ENCODE assay signal across 8 cellular contexts in genomic region chr13:113207890-113208423, GRCh38. TPM values are rescaled to one million over a fixed set of nuclear protein-coding genes. Genes with fewer than 3 reads are reported as not detected.
A peak's percentile ranks its signal among the peaks of the same experiment; 100 is the strongest.
DNase-seq lines count a peak whose midpoint lies in the region; ATAC-seq and TF ChIP-seq lines count a peak whose summit lies in the region.

No MANE protein-coding gene starts in this region.

- peak overlapping the region; percentile 92 for H3K4me3 ChIP-seq in DOHH2 (ENCODE audit: low read length)
- H3K4me3 ChIP-seq in gastroesophageal sphincter = peak overlapping the region; percentile 80 to 98
- H3K4me3 ChIP-seq in ovary = peak overlapping the region; percentile 70

- H3F3A ChIP-seq in DOHH2 (ENCODE audit: control insufficient read depth, insufficient read depth) = 0 out of 2 replicates have a peak, but pooled peaks cover 3% of the 10 kb centered on the region

- WGBS in gastroesophageal sphincter (ENCODE audit: low coverage in 1 of 2), 2 donors = 0 to 17% methylated on average over 1 of the region's 45 CpGs
- 0% methylated on average over 16 to 45 of the region's 45 CpGs for WGBS in ovary, 3 donors

- H3K36me3 ChIP-seq in DOHH2 (ENCODE audit: control insufficient read depth, low read length) (peaks cover 73% of the 10 kb centered on the region), gastroesophageal sphincter (peaks cover 0 to 26% of the 10 kb centered on the region in 2 donors), ovary (no peaks in the 10 kb centered on the region)

- H4K20me1 ChIP-seq in DOHH2 (ENCODE audit: control insufficient read depth, insufficient read depth, low read depth, low read length) = peaks cover 24% of the 10 kb centered on the region; the same call in 1 of the 2 replicates

- H3K27ac ChIP-seq in DOHH2 (ENCODE audit: low read depth, low read length) (peak overlapping the region; percentile 83), gastroesophageal sphincter (peak overlapping the region; percentile 97 to 99 (median 98)), ovary (peak overlapping the region; percentile 95)

- POLR2A ChIA-PET in activated CD4-positive, alpha-beta memory T cell treated with anti-CD3 and anti-CD28 coated beads for 36 hours (lab: Charles Lee) = interaction anchor here (0.5 to 1.2 kb wide), 2 partner anchors 51 to 910 kb away, joined by 3 read pairs; no protein-coding TSS in a partner anchor

- peak; percentile 7 for ATAC-seq in GM21447 (IDR thresholded peaks at IDR 0.05; ENCODE audit: unreplicated experiment)
- ATAC-seq in gastroesophageal sphincter = peak; percentile 32

- no peaks in the 10 kb centered on the region for H3K9me2 ChIP-seq in DOHH2 (replicated peaks; ENCODE audit: control insufficient read depth, low read length)

- H3K4me3 Mint-ChIP-seq in IgD-negative memory B cell = peak overlapping the region; percentile 90 to 96 (median 92)
- peak overlapping the region; percentile 83 for H3K4me3 Mint-ChIP-seq in activated CD4-positive, alpha-beta memory T cell treated with anti-CD3 and anti-CD28 coated beads for 36 hours

- H3K27me3 ChIP-seq in DOHH2 (ENCODE audit: control insufficient read depth, low read length) (no peaks in the 10 kb centered on the region), gastroesophageal sphincter (no peaks in the 10 kb centered on the region), ovary (no peaks in the 10 kb centered on the region)

- DNase-seq in activated CD4-positive, alpha-beta memory T cell treated with anti-CD3 and anti-CD28 coated beads for 36 hours = no peak
- DNase-seq in ovary (peak in 1 of 5 donors; percentile 34), NCI-H2196 treated with DMSO at 0.1 percent for 48 hours (lab: John Stamatoyannopoulos, UW; ENCODE audit: unreplicated experiment) (no peak), putamen (ENCODE audit: low spot score) (no peak)

- peak overlapping the region; percentile 77 for H3K4me2 ChIP-seq in DOHH2 (ENCODE audit: low read length)

- H3K36me3 Mint-ChIP-seq in IgD-negative memory B cell = no peaks in the 10 kb centered on the region
- peaks cover 31% of the 10 kb centered on the region for H3K36me3 Mint-ChIP-seq in activated CD4-positive, alpha-beta memory T cell treated with anti-CD3 and anti-CD28 coated beads for 36 hours

- H3K4me1 ChIP-seq in DOHH2 (ENCODE audit: control insufficient read depth, low read length) (peaks cover 57% of the 10 kb centered on the region), gastroesophageal sphincter (peaks cover 0 to 82% (median 26%) of the 10 kb centered on the region in 3 donors), ovary (ENCODE audit: insufficient read depth) (peaks cover 15% of the 10 kb centered on the region)

- TF ChIP-seq POLR2A in gastroesophageal sphincter (IDR thresholded peaks at IDR 0.05) = no peak
- TF ChIP-seq POLR2A in ovary (IDR thresholded peaks at IDR 0.05) = no peak

- H3K9me3 ChIP-seq in DOHH2 (ENCODE audit: control insufficient read depth, insufficient read depth, low read length) (no peaks in the 10 kb centered on the region), gastroesophageal sphincter (no peaks in the 10 kb centered on the region), ovary (no peaks in the 10 kb centered on the region)

- no peaks in the 10 kb centered on the region for H3K27me3 Mint-ChIP-seq in IgD-negative memory B cell
- no peaks in the 10 kb centered on the region for H3K27me3 Mint-ChIP-seq in activated CD4-positive, alpha-beta memory T cell treated with anti-CD3 and anti-CD28 coated beads for 36 hours

- no peaks in the 10 kb centered on the region for H3K9me3 Mint-ChIP-seq in IgD-negative memory B cell
- no peaks in the 10 kb centered on the region for H3K9me3 Mint-ChIP-seq in activated CD4-positive, alpha-beta memory T cell treated with anti-CD3 and anti-CD28 coated beads for 36 hours

- peak overlapping the region; percentile 89 to 95 (median 90) for H3K27ac Mint-ChIP-seq in IgD-negative memory B cell
- H3K27ac Mint-ChIP-seq in activated CD4-positive, alpha-beta memory T cell treated with anti-CD3 and anti-CD28 coated beads for 36 hours = peak overlapping the region; percentile 60

- H3K4me1 Mint-ChIP-seq in IgD-negative memory B cell = peaks cover 38 to 57% (median 46%) of the 10 kb centered on the region in 3 donors
- peaks cover 63% of the 10 kb centered on the region for H3K4me1 Mint-ChIP-seq in activated CD4-positive, alpha-beta memory T cell treated with anti-CD3 and anti-CD28 coated beads for 36 hours (ENCODE audit: low read depth)

- TF ChIP-seq EP300 in gastroesophageal sphincter (IDR thresholded peaks at IDR 0.05) = no peak
- no peak for TF ChIP-seq EP300 in ovary (IDR thresholded peaks at IDR 0.05)

- CTCF ChIA-PET in activated CD4-positive, alpha-beta memory T cell treated with anti-CD3 and anti-CD28 coated beads for 36 hours (lab: Charles Lee) = interaction anchor here (1.9 kb wide), 1 partner anchor 22 kb away, joined by 5 read pairs; no protein-coding TSS in a partner anchor

- TF ChIP-seq CTCF in DOHH2 (IDR thresholded peaks at IDR 0.05; ENCODE audit: low read depth, low read length, poor library complexity, severe bottlenecking) (no peak), gastroesophageal sphincter (IDR thresholded peaks at IDR 0.05) (no peak), ovary (IDR thresholded peaks at IDR 0.05) (no peak)

- H3K79me2 ChIP-seq in DOHH2 (ENCODE audit: control insufficient read depth, low read length) = peaks cover 95% of the 10 kb centered on the region

- intact Hi-C loops in activated CD4-positive, alpha-beta memory T cell treated with anti-CD3 and anti-CD28 coated beads for 36 hours (cut with micrococcal nuclease) = loop anchor here (1.0 to 5.0 kb wide), 7 partner anchors 21 to 859 kb away; partner anchors contain the start of genes DCUN1D2, LAMP1 and TFDP1
- intact Hi-C loops in ovary (cut with DNase I) = loop anchor here in 2 of 4 donors (10.0 kb wide), 2 partner anchors 53 to 173 kb away; partner anchors contain the start of gene PROZ (in 1 of the 2)

RNA-seq across cellular contexts. Expression of gene PCID2, which starts 0.5 kb away (rescaled TPM):
- 46.0 TPM for polyA plus RNA-seq in IgD-negative memory B cell
- total RNA-seq in activated CD4-positive, alpha-beta memory T cell treated with anti-CD3 and anti-CD28 coated beads for 36 hours = 10 to 100 TPM; 66.6 to 72.4 TPM
- total RNA-seq in gastroesophageal sphincter = 10 to 100 TPM; 43.7 to 76.0 (median 48.8) TPM
- total RNA-seq in ovary = 10 to 100 TPM; 43.5 to 56.2 (median 53.5) TPM
- 10 to 100 TPM; 46.1 to 55.9 TPM for polyA plus RNA-seq in ovary

RNA-seq across cellular contexts. Expression of gene CUL4A, which starts 1.5 kb away (rescaled TPM):
- 42.6 TPM for polyA plus RNA-seq in IgD-negative memory B cell
- total RNA-seq in activated CD4-positive, alpha-beta memory T cell treated with anti-CD3 and anti-CD28 coated beads for 36 hours = 10 to 100 TPM; 65.9 to 70.2 TPM
- total RNA-seq in gastroesophageal sphincter = 100 to 1,000 TPM; 104 to 144 (median 107) TPM
- 10 to 100 TPM; 41.1 to 66.4 (median 50.0) TPM for total RNA-seq in ovary
- 10 to 100 TPM; 24.0 to 43.5 TPM for polyA plus RNA-seq in ovary

RNA-seq across cellular contexts. Expression of gene PROZ, which starts 49.5 kb away (rescaled TPM):
- polyA plus RNA-seq in IgD-negative memory B cell (not detected), ovary (not detected)
- total RNA-seq in activated CD4-positive, alpha-beta memory T cell treated with anti-CD3 and anti-CD28 coated beads for 36 hours = not detected
- total RNA-seq in gastroesophageal sphincter (not detected), ovary (not detected)
